ENCODE assay signal across 27 cellular contexts in genomic region chr2:97355887-97356286, GRCh38.
DNase-seq lines count a peak whose midpoint lies in the region; ATAC-seq and TF ChIP-seq lines count a peak whose summit lies in the region.
"Had no signal": no experiment of that assay in that cellular context is flagged by ENCODE, and none has a peak within 500 bp of the region (broad histone marks: within the 10 kb centered on the region; RNA-seq: fewer than 3 reads in every experiment).

No MANE protein-coding gene starts in this region.

- H3K36me3 Mint-ChIP-seq in WTC11, result peaks cover 8% of the 10 kb centered on the region
- H3K36me3 Mint-ChIP-seq: activated naive CD4-positive, alpha-beta T cell treated with anti-CD3 and anti-CD28 coated beads, Interleukin-2, amount 50 U/mL, for 72 hours; CD8-positive, alpha-beta T cell; IgD-negative memory B cell; immature natural killer cell; stimulated activated naive B cell treated with anti-CD40 and anti-IgM and Interleukin-4, amounts not matched to agents 10 μg/mL and 1 μg/mL and 100 μg/mL, for 72 hours had no signal

- no peak for TF ChIP-seq CTCF in WTC11 (IDR thresholded peaks at IDR 0.05)

- no peak overlapping the region for H2BK15ac ChIP-seq in mesendoderm (replicated peaks; ENCODE audit: low read depth)

- H3K4me1 ChIP-seq in Karpas-422 (ENCODE audit: low read length), result peaks cover 70% of the 10 kb centered on the region
- no peaks in the 10 kb centered on the region for H3K4me1 ChIP-seq in mesendoderm (ENCODE audit: control insufficient read depth, low read depth, low read length)
- H3K4me1 ChIP-seq: heart right ventricle, prostate gland had no signal

- H3K79me1 ChIP-seq in mesendoderm (ENCODE audit: low read length), result no peaks in the 10 kb centered on the region

- H4K5ac ChIP-seq in mesendoderm (ENCODE audit: low read length), result no peak overlapping the region

- H3K4me3 ChIP-seq in Karpas-422 (ENCODE audit: low read length) (no peak overlapping the region), mesendoderm (ENCODE audit: low read length) (no peak overlapping the region), MG63 (no peak overlapping the region)
- H3K4me3 ChIP-seq: dorsolateral prefrontal cortex, heart right ventricle, prostate gland had no signal

- H2AFZ ChIP-seq in Karpas-422 (ENCODE audit: low read length), result no peak overlapping the region

- no CpG with 5 or more reads among the region's 4 CpGs for WGBS in mesendoderm (ENCODE audit: extremely low coverage, insufficient coverage, low lambda C conversion rate)

- no peaks in the 10 kb centered on the region for H4K20me1 ChIP-seq in Karpas-422 (ENCODE audit: insufficient read depth, low read depth, low read length)

- H3K18ac ChIP-seq in mesendoderm (ENCODE audit: low read length), result no peak overlapping the region

- H3K9ac ChIP-seq in Karpas-422 (ENCODE audit: low read length), result no peak overlapping the region
- H3K9ac ChIP-seq in mesendoderm (ENCODE audit: low read length), result no peak overlapping the region

- peak; percentile 60 for ATAC-seq in WTC11
- ATAC-seq: activated naive CD4-positive, alpha-beta T cell treated with anti-CD3 and anti-CD28 coated beads, Interleukin-2, amount 50 U/mL, for 72 hours; CD8-positive, alpha-beta T cell; heart right ventricle; Right ventricle myocardium inferior; stimulated activated naive B cell treated with anti-CD40 and anti-IgM and Interleukin-4, amounts not matched to agents 10 μg/mL and 1 μg/mL and 100 μg/mL, for 72 hours had no signal

- peaks cover 8% of the 10 kb centered on the region for H3K4me1 Mint-ChIP-seq in WTC11
- H3K4me1 Mint-ChIP-seq: immature natural killer cell had no signal

- no peaks in the 10 kb centered on the region for H3K79me2 ChIP-seq in Karpas-422 (ENCODE audit: low read length)
- H3K79me2 ChIP-seq in mesendoderm (ENCODE audit: control insufficient read depth, insufficient read depth, low read length), result no peaks in the 10 kb centered on the region

- DNase-seq in ELF-1 (ENCODE audit: low read depth, low spot score) (peak; percentile 27), Karpas-422 (peak; percentile 69), WTC11 (ENCODE audit: low spot score) (peak; percentile 17), mesendoderm (peak; percentile 50), hypothalamus (lab: John Stamatoyannopoulos, UW) (no peak), MG63 (no peak)
- no peak for DNase-seq in activated CD4-positive, CD25-positive, alpha-beta regulatory T cell treated with anti-CD3 and anti-CD28 coated beads, Interleukin-2, amount 50 U/mL, for 72 hours
- DNase-seq: activated CD4-positive, alpha-beta T cell treated with anti-CD3 and anti-CD28 coated beads for 48 hours; aorta; caudate nucleus; CD8-positive, alpha-beta T cell; DMS79; dorsolateral prefrontal cortex; foreskin fibroblast; heart right ventricle; immature natural killer cell; MV-4-11; NCI-H187; NCI-H526 treated with DMSO at 0.1 percent for 48 hours; stimulated activated CD4-positive, alpha-beta T cell treated with anti-CD3 and anti-CD28 coated beads, Interleukin-2, amount 100 ng/mL, for 24 hours; stimulated activated naive B cell treated with anti-CD40 and anti-IgM and Interleukin-4, amounts not matched to agents 10 μg/mL and 1 μg/mL and 100 μg/mL, for 72 hours had no signal

- no peak overlapping the region for H3K27ac ChIP-seq in Karpas-422 (ENCODE audit: low read length)
- no peak overlapping the region for H3K27ac ChIP-seq in mesendoderm (ENCODE audit: low read depth, low read length)
- H3K27ac ChIP-seq: dorsolateral prefrontal cortex, epithelial cell of prostate, heart right ventricle, prostate gland had no signal

- CTCF ChIA-PET in WTC11 (lab: Charles Lee), result interaction anchor here (1.1 kb wide), 1 partner anchor 342 kb away, joined by 3 read pairs; no protein-coding TSS in a partner anchor

- no peak overlapping the region for H3K27ac Mint-ChIP-seq in WTC11
- H3K27ac Mint-ChIP-seq: activated naive CD4-positive, alpha-beta T cell treated with anti-CD3 and anti-CD28 coated beads, Interleukin-2, amount 50 U/mL, for 72 hours; activated T-helper 1 cell treated with anti-CD3 and anti-CD28 coated beads, Interleukin-12 subunit alpha, Interleukin-12 subunit beta, Interleukin-2, Interleukin-4 antibody, amounts not matched to agents 30 ng/mL and 10 ng/mL and 1 ng/mL, durations not matched to agents 14 hours and 24 hours and 36 hours; CD8-positive, alpha-beta T cell; IgD-negative memory B cell; immature natural killer cell; stimulated activated naive B cell treated with anti-CD40 and anti-IgM and Interleukin-4, amounts not matched to agents 10 μg/mL and 1 μg/mL and 100 μg/mL, for 72 hours had no signal

- H3K9me3 ChIP-seq in Karpas-422 (ENCODE audit: low read length) (no peaks in the 10 kb centered on the region), MG63 (no peaks in the 10 kb centered on the region)
- H3K9me3 ChIP-seq: prostate gland had no signal

- no peaks in the 10 kb centered on the region for H3K9me2 ChIP-seq in Karpas-422 (replicated peaks; ENCODE audit: insufficient read depth, low read length)

- H3K9me3 Mint-ChIP-seq in WTC11, result peaks cover 20% of the 10 kb centered on the region
- H3K9me3 Mint-ChIP-seq: activated naive CD4-positive, alpha-beta T cell treated with anti-CD3 and anti-CD28 coated beads, Interleukin-2, amount 50 U/mL, for 72 hours; activated T-helper 1 cell treated with anti-CD3 and anti-CD28 coated beads, Interleukin-12 subunit alpha, Interleukin-12 subunit beta, Interleukin-2, Interleukin-4 antibody, amounts not matched to agents 30 ng/mL and 10 ng/mL and 1 ng/mL, durations not matched to agents 14 hours and 24 hours and 36 hours; CD8-positive, alpha-beta T cell; IgD-negative memory B cell; stimulated activated naive B cell treated with anti-CD40 and anti-IgM and Interleukin-4, amounts not matched to agents 10 μg/mL and 1 μg/mL and 100 μg/mL, for 72 hours had no signal

- H3K4me3 Mint-ChIP-seq in WTC11, result no peak overlapping the region
- H3K4me3 Mint-ChIP-seq: activated T-helper 1 cell treated with anti-CD3 and anti-CD28 coated beads, Interleukin-12 subunit alpha, Interleukin-12 subunit beta, Interleukin-2, Interleukin-4 antibody, amounts not matched to agents 30 ng/mL and 10 ng/mL and 1 ng/mL, durations not matched to agents 14 hours and 24 hours and 36 hours; CD8-positive, alpha-beta T cell; immature natural killer cell; stimulated activated naive B cell treated with anti-CD40 and anti-IgM and Interleukin-4, amounts not matched to agents 10 μg/mL and 1 μg/mL and 100 μg/mL, for 72 hours had no signal

- H3K4me2 ChIP-seq in Karpas-422 (ENCODE audit: low read depth, low read length, poor library complexity, severe bottlenecking) (no peak overlapping the region), mesendoderm (ENCODE audit: low read length) (no peak overlapping the region)

- no peak overlapping the region for H3K4ac ChIP-seq in mesendoderm (ENCODE audit: low read depth, low read length)

- peaks cover 16% of the 10 kb centered on the region; the same call in 1 of the 2 replicates for H3K27me3 Mint-ChIP-seq in WTC11 (ENCODE audit: low read depth)

- H2AK5ac ChIP-seq in mesendoderm (ENCODE audit: low read length), result no peak overlapping the region

- H3K23ac ChIP-seq in mesendoderm (ENCODE audit: low read length), result no peak overlapping the region

- no peak overlapping the region for H3K56ac ChIP-seq in mesendoderm (ENCODE audit: low read length)

- H2BK120ac ChIP-seq in mesendoderm (ENCODE audit: low read depth, low read length), result no peak overlapping the region

- H3K36me3 ChIP-seq in Karpas-422 (ENCODE audit: insufficient read depth, low read length) (no peaks in the 10 kb centered on the region), mesendoderm (ENCODE audit: control insufficient read depth, insufficient read depth, low read length) (no peaks in the 10 kb centered on the region), MG63 (no peaks in the 10 kb centered on the region)
- H3K36me3 ChIP-seq: heart right ventricle, prostate gland had no signal

- POLR2A ChIA-PET in WTC11 (lab: Charles Lee), result no interaction called here

- no peak overlapping the region for H4K8ac ChIP-seq in mesendoderm (ENCODE audit: low read depth, low read length)

- H2BK5ac ChIP-seq in mesendoderm (ENCODE audit: low read length), result no peak overlapping the region

- H3K27me3 ChIP-seq in Karpas-422 (ENCODE audit: low read length), result no peaks in the 10 kb centered on the region
- H3K27me3 ChIP-seq in mesendoderm (ENCODE audit: insufficient read depth, low read length, poor library complexity), result no peaks in the 10 kb centered on the region
- peaks cover 35% of the 10 kb centered on the region for H3K27me3 ChIP-seq in MG63

TF ChIP-seq in WTC11, 78 proteins besides CTCF, POLR2A, EP300 and RAD21 (continues in another document):
- TF ChIP-seq NFATC4 (CRISPR knock-in tag; IDR thresholded peaks at IDR 0.05), result no peak
- TF ChIP-seq ZNF138 (CRISPR knock-in tag; conservative IDR thresholded peaks at IDR 0.05), result no peak
- TF ChIP-seq FOXJ3 (CRISPR knock-in tag; IDR thresholded peaks at IDR 0.05; ENCODE audit: borderline replicate concordance), result no peak
- TF ChIP-seq ZNF416 (CRISPR knock-in tag; IDR thresholded peaks at IDR 0.05), result no peak
- no peak for TF ChIP-seq GABPB1 (CRISPR knock-in tag; IDR thresholded peaks at IDR 0.05)
- no peak for TF ChIP-seq E2F1 (CRISPR knock-in tag; IDR thresholded peaks at IDR 0.05)
- TF ChIP-seq PREB (CRISPR knock-in tag; IDR thresholded peaks at IDR 0.05; ENCODE audit: borderline replicate concordance), result no peak
- TF ChIP-seq ZNF671 (CRISPR knock-in tag; IDR thresholded peaks at IDR 0.05), result no peak
- no peak for TF ChIP-seq TEAD4 (CRISPR knock-in tag; IDR thresholded peaks at IDR 0.05)
- no peak for TF ChIP-seq SP1 (CRISPR knock-in tag; conservative IDR thresholded peaks at IDR 0.05)

Comparison
In these comparisons a context has a peak if more than half of its experiments do, and no peak if none do; other contexts are left out.
1. DNase-seq: peak in ELF-1 (single experiment), Karpas-422 (single experiment), WTC11 (single experiment) and mesendoderm (single experiment); none in hypothalamus (0 of 51), activated CD4-positive, CD25-positive, alpha-beta regulatory T cell treated with anti-CD3 and anti-CD28 coated beads, Interleukin-2, amount 50 U/mL, for 72 hours (single experiment) and MG63 (single experiment).